1 cellular context compared by ENCODE assay signal in the genomic region with DNA sequence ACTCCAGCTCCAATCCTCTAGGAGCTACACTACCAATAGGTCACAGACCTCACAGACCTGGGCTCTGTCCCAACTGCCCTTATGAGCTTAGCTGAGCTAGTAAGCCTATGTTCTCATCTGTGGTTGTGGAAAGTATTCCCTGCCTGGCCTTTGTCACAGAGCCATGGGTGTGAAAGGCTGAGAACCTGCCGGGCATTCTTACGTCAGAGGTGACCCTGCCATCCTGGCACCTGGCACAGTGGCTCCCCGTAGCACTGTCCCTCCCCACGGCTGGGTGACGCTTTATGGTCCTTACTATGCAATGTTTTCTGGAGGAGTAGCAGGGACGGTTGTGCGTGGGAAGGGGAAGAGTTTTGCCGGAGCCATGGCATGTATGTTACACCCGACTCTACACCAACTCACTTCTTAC.
TF ChIP-seq lines count a peak whose summit lies in the region.

No MANE protein-coding gene starts in this region.

TF ChIP-seq in liver, 16 proteins besides CTCF, POLR2A, EP300 and RAD21 (continued from another document):
- TF ChIP-seq, protein P1, sequence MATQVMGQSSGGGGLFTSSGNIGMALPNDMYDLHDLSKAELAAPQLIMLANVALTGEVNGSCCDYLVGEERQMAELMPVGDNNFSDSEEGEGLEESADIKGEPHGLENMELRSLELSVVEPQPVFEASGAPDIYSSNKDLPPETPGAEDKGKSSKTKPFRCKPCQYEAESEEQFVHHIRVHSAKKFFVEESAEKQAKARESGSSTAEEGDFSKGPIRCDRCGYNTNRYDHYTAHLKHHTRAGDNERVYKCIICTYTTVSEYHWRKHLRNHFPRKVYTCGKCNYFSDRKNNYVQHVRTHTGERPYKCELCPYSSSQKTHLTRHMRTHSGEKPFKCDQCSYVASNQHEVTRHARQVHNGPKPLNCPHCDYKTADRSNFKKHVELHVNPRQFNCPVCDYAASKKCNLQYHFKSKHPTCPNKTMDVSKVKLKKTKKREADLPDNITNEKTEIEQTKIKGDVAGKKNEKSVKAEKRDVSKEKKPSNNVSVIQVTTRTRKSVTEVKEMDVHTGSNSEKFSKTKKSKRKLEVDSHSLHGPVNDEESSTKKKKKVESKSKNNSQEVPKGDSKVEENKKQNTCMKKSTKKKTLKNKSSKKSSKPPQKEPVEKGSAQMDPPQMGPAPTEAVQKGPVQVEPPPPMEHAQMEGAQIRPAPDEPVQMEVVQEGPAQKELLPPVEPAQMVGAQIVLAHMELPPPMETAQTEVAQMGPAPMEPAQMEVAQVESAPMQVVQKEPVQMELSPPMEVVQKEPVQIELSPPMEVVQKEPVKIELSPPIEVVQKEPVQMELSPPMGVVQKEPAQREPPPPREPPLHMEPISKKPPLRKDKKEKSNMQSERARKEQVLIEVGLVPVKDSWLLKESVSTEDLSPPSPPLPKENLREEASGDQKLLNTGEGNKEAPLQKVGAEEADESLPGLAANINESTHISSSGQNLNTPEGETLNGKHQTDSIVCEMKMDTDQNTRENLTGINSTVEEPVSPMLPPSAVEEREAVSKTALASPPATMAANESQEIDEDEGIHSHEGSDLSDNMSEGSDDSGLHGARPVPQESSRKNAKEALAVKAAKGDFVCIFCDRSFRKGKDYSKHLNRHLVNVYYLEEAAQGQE (IDR thresholded peaks at IDR 0.05): peak; percentile 91
- peak; percentile 95 to 98 for TF ChIP-seq JUND (IDR thresholded peaks at IDR 0.05)
- TF ChIP-seq, protein P2, sequence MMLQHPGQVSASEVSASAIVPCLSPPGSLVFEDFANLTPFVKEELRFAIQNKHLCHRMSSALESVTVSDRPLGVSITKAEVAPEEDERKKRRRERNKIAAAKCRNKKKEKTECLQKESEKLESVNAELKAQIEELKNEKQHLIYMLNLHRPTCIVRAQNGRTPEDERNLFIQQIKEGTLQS (IDR thresholded peaks at IDR 0.05): peak; percentile 89
- TF ChIP-seq YY1 (IDR thresholded peaks at IDR 0.05): peak; percentile 77
- peak; percentile 98 for TF ChIP-seq SP1 (IDR thresholded peaks at IDR 0.05)
- peak; percentile 78 for TF ChIP-seq FOXA1 (IDR thresholded peaks at IDR 0.05)
- peak; percentile 100 for TF ChIP-seq RXRA (IDR thresholded peaks at IDR 0.05)
- TF ChIP-seq, protein P3, sequence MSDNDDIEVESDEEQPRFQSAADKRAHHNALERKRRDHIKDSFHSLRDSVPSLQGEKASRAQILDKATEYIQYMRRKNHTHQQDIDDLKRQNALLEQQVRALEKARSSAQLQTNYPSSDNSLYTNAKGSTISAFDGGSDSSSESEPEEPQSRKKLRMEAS (IDR thresholded peaks at IDR 0.05): peak; percentile 83
- no peak for TF ChIP-seq TAF1 (conservative IDR thresholded peaks at IDR 0.05)
- peak in 1 of 2 donors; percentile 41 for TF ChIP-seq GABPA (IDR thresholded peaks at IDR 0.05 in 1 of 2, conservative IDR thresholded peaks at IDR 0.05 in 1 of 2)
